Comparison of ENCODE assay signal across 25 cellular contexts in the genomic region with DNA sequence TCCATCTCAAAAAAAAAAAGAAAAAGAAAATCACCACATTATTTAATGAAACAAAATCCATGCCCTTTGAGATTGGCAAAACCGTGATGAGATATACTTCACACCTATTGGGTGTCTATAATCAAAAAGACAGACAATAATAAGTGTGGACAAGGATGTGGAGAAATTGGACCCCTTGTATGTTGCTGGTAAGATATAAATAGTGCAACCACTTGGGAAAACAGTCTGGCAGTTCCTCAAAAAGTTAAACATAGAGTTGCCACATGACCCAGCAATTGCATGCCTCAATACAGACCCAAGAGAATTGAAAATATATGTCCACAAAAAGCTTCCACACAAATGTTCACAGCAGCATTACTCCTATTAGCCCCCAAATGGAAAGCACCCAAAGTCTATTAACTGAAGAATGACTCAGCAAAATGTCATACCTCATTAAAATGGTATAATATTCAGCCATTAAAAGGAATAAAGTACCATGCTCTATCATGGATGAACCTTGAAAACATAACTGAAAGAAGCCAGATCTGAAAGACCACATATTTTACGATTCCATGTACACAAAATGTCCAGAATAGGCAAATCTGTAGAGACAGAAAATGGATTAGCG. TPM values are rescaled to one million over a fixed set of nuclear protein-coding genes. Genes with fewer than 3 reads are reported as not detected.
"Had no signal": no experiment of that assay in that cellular context is flagged by ENCODE, and none has a peak within 500 bp of the region (broad histone marks: within the 10 kb centered on the region; RNA-seq: fewer than 3 reads in every experiment).

No MANE protein-coding gene starts in this region.

- H3K4me1 ChIP-seq: colonic mucosa had no signal

- DNase-seq: activated B cell treated with CpG ODN at 0.5 μM for 24 hours; activated CD4-positive, alpha-beta T cell treated with anti-CD3 and anti-CD28 coated beads, Interleukin-2, amount 10 ng/mL, durations not matched to agents 24 days and 14 days; activated CD8-positive, alpha-beta memory T cell treated with anti-CD3 and anti-CD28 coated beads, Interleukin-2, amount 50 U/mL, for 4 hours; activated CD8-positive, alpha-beta T cell treated with anti-CD3 and anti-CD28 coated beads, Interleukin-2, amount 10 ng/mL, durations not matched to agents 7 days and 5 days; activated effector memory CD4-positive, alpha-beta T cell treated with anti-CD3 and anti-CD28 coated beads, Interleukin-2, amount 50 U/mL, for 16 hours; activated T-cell treated with anti-CD3 and anti-CD28 coated beads, Interleukin-2, amount 50 U/mL, for 48 hours; adrenal gland; caudate nucleus; colonic mucosa; effector CD4-positive, alpha-beta T cell; foreskin fibroblast; heart left ventricle; mesendoderm; natural killer cell; retina; small intestine; stimulated activated CD4-positive, alpha-beta T cell treated with anti-CD3 and anti-CD28 coated beads, Interleukin-4, amount 100 ng/mL, for 4 hours; stimulated activated CD8-positive, alpha-beta memory T cell treated with anti-CD3 and anti-CD28 coated beads, Interleukin-4, amount 100 ng/mL, for 48 hours; stimulated activated naive CD4-positive, alpha-beta T cell treated with Interleukin-2 at 50 U/mL for 16 hours; upper lobe of right lung had no signal

- H3K79me2 ChIP-seq: parathyroid adenoma had no signal

- H3K27me3 ChIP-seq: adrenal gland, colonic mucosa, heart left ventricle, suprapubic skin, upper lobe of right lung had no signal

- H3K9ac ChIP-seq: parathyroid adenoma had no signal

- H3K27ac ChIP-seq: adrenal gland, colonic mucosa, neutrophil, parathyroid adenoma, suprapubic skin, upper lobe of right lung had no signal

- H3K9me3 ChIP-seq: adrenal gland, colonic mucosa, heart left ventricle, neutrophil, suprapubic skin, upper lobe of right lung had no signal

- H2AFZ ChIP-seq: parathyroid adenoma had no signal

- H3K4me3 ChIP-seq: adrenal gland, colonic mucosa, heart left ventricle, suprapubic skin, upper lobe of right lung had no signal

- H3K36me3 ChIP-seq: adrenal gland, colonic mucosa, heart left ventricle, neutrophil, suprapubic skin, upper lobe of right lung had no signal

- FAIRE-seq: endothelial cell of umbilical vein, small intestine had no signal

- ATAC-seq: activated CD8-positive, alpha-beta T cell treated with anti-CD3 and anti-CD28 coated beads, Interleukin-2, amount 10 ng/mL, durations not matched to agents 7 days and 5 days; heart left ventricle; natural killer cell; upper lobe of right lung had no signal

RNA-seq across cellular contexts. Expression of a gene that starts 24.3 kb away (rescaled TPM):
- total RNA-seq: activated B cell treated with CpG ODN at 0.5 μM for 24 hours; activated CD4-positive, alpha-beta T cell treated with anti-CD3 and anti-CD28 coated beads, Interleukin-2, amount 10 ng/mL, durations not matched to agents 24 days and 14 days; activated CD8-positive, alpha-beta T cell treated with anti-CD3 and anti-CD28 coated beads, Interleukin-2, amount 10 ng/mL, durations not matched to agents 7 days and 5 days; natural killer cell; T-helper 2 cell treated with Interferon-gamma antibody and Interleukin-4, amounts not matched to agents 100 ng/mL and 5 ng/mL, for 36 hours had no signal
